1 cellular context compared by ENCODE assay signal in genomic region chr2:237927135-237927534, GRCh38.
A peak's percentile ranks its signal among the peaks of the same experiment; 100 is the strongest.
TF ChIP-seq lines count a peak whose summit lies in the region.

No MANE protein-coding gene starts in this region.

TF ChIP-seq in GM12878, 131 proteins besides CTCF, POLR2A, EP300 and RAD21:
- TF ChIP-seq REST (IDR thresholded peaks at IDR 0.05; ENCODE audit: low read depth, low read length): peak; percentile 88
- no peak for TF ChIP-seq ASH2L (IDR thresholded peaks at IDR 0.05; ENCODE audit: borderline replicate concordance, low read depth)
- no peak for TF ChIP-seq ETV6 (conservative IDR thresholded peaks at IDR 0.05 in 1 of 2, IDR thresholded peaks at IDR 0.05 in 1 of 2; ENCODE audit: borderline replicate concordance in 1 of 2, low read depth in 1 of 2)
- no peak for TF ChIP-seq ZNF687 (IDR thresholded peaks at IDR 0.05)
TF ChIP-seq in GM12878: peak in this region for 1.
